ENCODE assay signal across 8 cellular contexts in genomic region chr4:165255439-165255838, GRCh38. TPM values are rescaled to one million over a fixed set of nuclear protein-coding genes. Genes with fewer than 3 reads are reported as not detected.
DNase-seq lines count a peak whose midpoint lies in the region; ATAC-seq and TF ChIP-seq lines count a peak whose summit lies in the region.
"Not testable (repeated sequence)": the region's sequence is repeated elsewhere in the genome, so short reads cannot be mapped to it uniquely, and the experiment has no call there.

No MANE protein-coding gene starts in this region.

- ATAC-seq in CD4-positive, CD25-positive, alpha-beta regulatory T cell (ENCODE audit: low read depth in 2 of 2), result peak; percentile 64 to 80
- ATAC-seq in GM19324 (IDR thresholded peaks at IDR 0.05; ENCODE audit: low FRiP score, unreplicated experiment) (peak; percentile 85), HG02973 (IDR thresholded peaks at IDR 0.05; ENCODE audit: unreplicated experiment) (peak; percentile 96), left ventricle myocardium superior (peak; percentile 89)

- intact Hi-C loops in left ventricle myocardium superior (cut with micrococcal nuclease), result not testable (repeated sequence)

- not testable (repeated sequence) for H3K9me3 ChIP-seq in CD4-positive, CD25-positive, alpha-beta regulatory T cell (ENCODE audit: control insufficient read depth in 2 of 2, low read length in 2 of 2)

- H3K27ac Mint-ChIP-seq in CD4-positive, CD25-positive, alpha-beta regulatory T cell, result peak overlapping the region; percentile 59 to 89 (median 87)

- peak overlapping the region; percentile 10 to 89 (median 56) for H3K4me3 Mint-ChIP-seq in CD4-positive, CD25-positive, alpha-beta regulatory T cell

- H3K27ac ChIP-seq in CD4-positive, CD25-positive, alpha-beta regulatory T cell (ENCODE audit: insufficient read depth, low read length, poor library complexity, severe bottlenecking), result not testable (repeated sequence)
- H3K27ac ChIP-seq in angular gyrus (ENCODE audit: low read depth, low read length), result peak overlapping the region; percentile 66

- not testable (repeated sequence) for TF ChIP-seq POLR2A in NB4 (IDR thresholded peaks at IDR 0.05; ENCODE audit: extremely low read depth, insufficient read length)

- not testable (repeated sequence) for H3K27me3 ChIP-seq in CD4-positive, CD25-positive, alpha-beta regulatory T cell (ENCODE audit: control insufficient read depth, insufficient read depth, low read length)

- peak in 2 of 3 donors; percentile 47 to 68 for DNase-seq in CD4-positive, CD25-positive, alpha-beta regulatory T cell
- peak; percentile 91 for DNase-seq in NB4 (ENCODE audit: low read depth)
- DNase-seq in activated CD4-positive, alpha-beta T cell treated with anti-CD3 and anti-CD28 coated beads for 24 hours (ENCODE audit: low read depth in 2 of 2), result peak; percentile 15 to 31
- peak; percentile 30 for DNase-seq in left ventricle myocardium superior
- DNase-seq in stimulated activated CD4-positive, alpha-beta T cell treated with anti-CD3 and anti-CD28 coated beads, Interleukin-1b, Interleukin-23, amount 100 ng/mL, for 48 hours, result peak; percentile 78

- peaks cover 26% of the 10 kb centered on the region for H3K4me1 ChIP-seq in CD4-positive, CD25-positive, alpha-beta regulatory T cell (ENCODE audit: control insufficient read depth, insufficient read depth, low read length, poor library complexity, severe bottlenecking)

- peaks cover 30 to 60% (median 52%) of the 10 kb centered on the region in 4 donors for H3K4me1 Mint-ChIP-seq in CD4-positive, CD25-positive, alpha-beta regulatory T cell

- not testable (repeated sequence) for H3K4me3 ChIP-seq in CD4-positive, CD25-positive, alpha-beta regulatory T cell (ENCODE audit: low read depth, low read length)
- peak overlapping the region; percentile 30 for H3K4me3 ChIP-seq in NB4 (ENCODE audit: low read depth, low read length)

- not testable (repeated sequence) for H3K9me3 Mint-ChIP-seq in CD4-positive, CD25-positive, alpha-beta regulatory T cell

- not testable (repeated sequence) for TF ChIP-seq CTCF in NB4 (IDR thresholded peaks at IDR 0.05; ENCODE audit: low read depth, low read length)

- H3K36me3 Mint-ChIP-seq in CD4-positive, CD25-positive, alpha-beta regulatory T cell, result not testable (repeated sequence)

- H3K27me3 Mint-ChIP-seq in CD4-positive, CD25-positive, alpha-beta regulatory T cell, result not testable (repeated sequence)

- not testable (repeated sequence) for H3K36me3 ChIP-seq in CD4-positive, CD25-positive, alpha-beta regulatory T cell (ENCODE audit: control insufficient read depth, insufficient read depth, low read length)

RNA-seq across cellular contexts. Expression of gene KLHL2, which starts 48.1 kb away (rescaled TPM):
- total RNA-seq in CD4-positive, CD25-positive, alpha-beta regulatory T cell, result 31.2 TPM
- 10 to 100 TPM in 2 of 4 donors, 1 to 10 TPM in 2; 7.1 to 18.7 (median 9.6) TPM for polyA plus RNA-seq in CD4-positive, CD25-positive, alpha-beta regulatory T cell
- total RNA-seq in left ventricle myocardium superior, result 7.4 TPM

Comparison
In these comparisons a context has a peak if more than half of its experiments do, and no peak if none do; other contexts are left out.
1. DNase-seq: peak in every context shown above with its lines; median percentile 91 in NB4; 78 in stimulated activated CD4-positive, alpha-beta T cell treated with anti-CD3 and anti-CD28 coated beads, Interleukin-1b, Interleukin-23, amount 100 ng/mL, for 48 hours; 58 in CD4-positive, CD25-positive, alpha-beta regulatory T cell; 30 in left ventricle myocardium superior; 23 in activated CD4-positive, alpha-beta T cell treated with anti-CD3 and anti-CD28 coated beads for 24 hours.